ENCODE assay signal across 8 cellular contexts in the genomic region with DNA sequence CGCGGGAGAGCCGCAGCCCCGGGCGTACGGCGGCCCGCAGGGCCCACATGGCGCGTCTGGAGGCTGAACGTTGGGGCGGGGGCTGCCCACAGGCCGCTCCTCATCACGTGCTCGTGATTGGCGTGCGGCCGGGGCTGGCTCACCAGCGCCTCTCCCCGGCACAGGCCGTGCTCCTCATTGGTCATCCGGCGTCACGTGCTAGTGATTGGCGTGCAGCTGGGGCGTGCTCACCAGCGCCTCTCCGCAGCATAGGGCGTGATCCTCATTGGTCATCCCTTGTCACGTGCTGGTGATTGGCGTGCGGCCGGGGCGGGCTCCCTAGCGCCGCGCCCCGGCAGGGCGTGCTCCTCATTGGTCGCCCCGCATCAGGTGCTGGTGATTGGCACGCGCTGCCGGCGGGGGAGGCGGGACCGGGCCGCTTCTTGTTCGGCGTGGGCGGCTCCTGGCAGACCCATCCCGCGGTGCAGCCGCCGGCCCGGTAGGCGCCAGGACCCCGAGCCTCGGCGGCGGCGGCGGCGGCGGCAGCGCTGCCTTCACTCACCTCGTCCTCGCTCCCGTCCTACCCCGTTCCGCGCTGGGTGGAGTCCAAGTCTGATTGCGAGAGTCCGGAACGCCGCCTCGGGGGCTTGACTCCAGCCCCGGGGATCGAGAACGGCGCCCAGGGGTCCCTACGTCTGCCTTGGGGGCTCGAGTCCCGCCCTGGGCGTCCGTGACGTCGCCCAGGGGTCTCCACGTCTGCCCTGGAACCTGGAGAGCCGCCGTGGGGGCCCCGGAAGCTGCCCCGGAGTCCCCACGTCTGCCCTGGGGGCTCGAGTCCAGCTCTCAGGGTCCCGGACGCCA. TPM values are rescaled to one million over a fixed set of nuclear protein-coding genes. Genes with fewer than 3 reads are reported as not detected.
A peak's percentile ranks its signal among the peaks of the same experiment; 100 is the strongest.
DNase-seq lines count a peak whose midpoint lies in the region; TF ChIP-seq lines count a peak whose summit lies in the region.

A gene with protein sequence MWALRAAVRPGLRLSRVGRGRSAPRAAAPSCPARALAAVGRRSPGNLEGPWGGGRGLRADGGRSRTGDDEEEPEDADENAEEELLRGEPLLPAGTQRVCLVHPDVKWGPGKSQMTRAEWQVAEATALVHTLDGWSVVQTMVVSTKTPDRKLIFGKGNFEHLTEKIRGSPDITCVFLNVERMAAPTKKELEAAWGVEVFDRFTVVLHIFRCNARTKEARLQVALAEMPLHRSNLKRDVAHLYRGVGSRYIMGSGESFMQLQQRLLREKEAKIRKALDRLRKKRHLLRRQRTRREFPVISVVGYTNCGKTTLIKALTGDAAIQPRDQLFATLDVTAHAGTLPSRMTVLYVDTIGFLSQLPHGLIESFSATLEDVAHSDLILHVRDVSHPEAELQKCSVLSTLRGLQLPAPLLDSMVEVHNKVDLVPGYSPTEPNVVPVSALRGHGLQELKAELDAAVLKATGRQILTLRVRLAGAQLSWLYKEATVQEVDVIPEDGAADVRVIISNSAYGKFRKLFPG (minus strand): TSS at position 58 of the 840 bp plus-strand sequence. CDS start 9 bp downstream, at position 49.

- intact Hi-C loops in activated T-helper 2 cell treated with anti-CD3 and anti-CD28 coated beads, Interferon-gamma antibody, Interleukin-2, Interleukin-4, amounts not matched to agents 10 μg/mL and 5 μg/mL and 100 μg/mL, durations not matched to agents 14 hours and 24 hours and 36 hours (cut with micrococcal nuclease) = loop anchor here (1.0 to 5.0 kb wide), 4 partner anchors 36 to 1273 kb away; a partner anchor contains a TSS
- intact Hi-C loops in ovary (cut with DNase I) = loop anchor here in 1 of 4 donors (2.0 kb wide), 2 partner anchors 68 to 1074 kb away; a partner anchor contains a TSS

- no peaks in the 10 kb centered on the region for H3K9me2 ChIP-seq in MM.1S (replicated peaks; ENCODE audit: insufficient read depth, low read length)

- H3K9ac ChIP-seq in MM.1S (ENCODE audit: low read length) = peak within 1 kb of the TSS; percentile 94

- peaks cover 9% of the 10 kb centered on the region for H3K79me2 ChIP-seq in MM.1S (ENCODE audit: low read length)

- no peaks in the 10 kb centered on the region for H3K9me3 Mint-ChIP-seq in activated T-helper 2 cell treated with anti-CD3 and anti-CD28 coated beads, Interferon-gamma antibody, Interleukin-2, Interleukin-4, amounts not matched to agents 10 μg/mL and 5 μg/mL and 100 μg/mL, durations not matched to agents 14 hours and 24 hours and 36 hours

- H3F3A ChIP-seq in MM.1S (ENCODE audit: insufficient read depth, low read length) = no peaks in the 10 kb centered on the region

- H3K27ac Mint-ChIP-seq in activated T-helper 2 cell treated with anti-CD3 and anti-CD28 coated beads, Interferon-gamma antibody, Interleukin-2, Interleukin-4, amounts not matched to agents 10 μg/mL and 5 μg/mL and 100 μg/mL, durations not matched to agents 14 hours and 24 hours and 36 hours = peak within 1 kb of the TSS; percentile 95

- H3K4me1 ChIP-seq in MM.1S (ENCODE audit: low read length) (no peaks in the 10 kb centered on the region), ovary (ENCODE audit: insufficient read depth) (peaks cover 1% of the 10 kb centered on the region), tibial nerve (peaks cover 0 to 32% (median 13%) of the 10 kb centered on the region in 4 donors)

- no peaks in the 10 kb centered on the region for H3K27me3 Mint-ChIP-seq in activated T-helper 2 cell treated with anti-CD3 and anti-CD28 coated beads, Interferon-gamma antibody, Interleukin-2, Interleukin-4, amounts not matched to agents 10 μg/mL and 5 μg/mL and 100 μg/mL, durations not matched to agents 14 hours and 24 hours and 36 hours (ENCODE audit: low read depth)

- TF ChIP-seq EP300 in ovary (IDR thresholded peaks at IDR 0.05) (no peak), tibial nerve (IDR thresholded peaks at IDR 0.05) (peak; percentile 76 to 81)

- H3K9me3 ChIP-seq in MM.1S (replicated peaks; ENCODE audit: insufficient read depth, low read length) (no peaks in the 10 kb centered on the region), ovary (no peaks in the 10 kb centered on the region), tibial nerve (no peaks in the 10 kb centered on the region)

- peak within 1 kb of the TSS; percentile 87 for H3K4me3 Mint-ChIP-seq in activated T-helper 2 cell treated with anti-CD3 and anti-CD28 coated beads, Interferon-gamma antibody, Interleukin-2, Interleukin-4, amounts not matched to agents 10 μg/mL and 5 μg/mL and 100 μg/mL, durations not matched to agents 14 hours and 24 hours and 36 hours (ENCODE audit: low read depth)

- H3K27ac ChIP-seq in MM.1S (ENCODE audit: low read length) (peak within 1 kb of the TSS; percentile 81; the same call in 1 of the 2 replicates), ovary (peak within 1 kb of the TSS; percentile 87 to 99), tibial nerve (peak within 1 kb of the TSS; percentile 91 to 99 (median 96))

- no peaks in the 10 kb centered on the region for H4K20me1 ChIP-seq in MM.1S (ENCODE audit: insufficient read depth, low read length)

- peak within 1 kb of the TSS; percentile 70 for H3K4me2 ChIP-seq in MM.1S (ENCODE audit: low read depth, low read length)

- DNase-seq in ELR (ENCODE audit: low read depth) (peak; percentile 99), H7 (peak; percentile 98), MM.1S (peak; percentile 96), germinal center (ENCODE audit: low spot score) (peak; percentile 98), ovary (peak; percentile 99 to 100 (median 100)), tibial nerve (ENCODE audit: low spot score in 2 of 2) (peak; percentile 99), DMS153 (lab: John Stamatoyannopoulos, UW) (no peak)
- DNase-seq in activated T-helper 2 cell treated with anti-CD3 and anti-CD28 coated beads, Interferon-gamma antibody, Interleukin-2, Interleukin-4, amounts not matched to agents 10 μg/mL and 5 μg/mL and 100 μg/mL, durations not matched to agents 14 hours and 24 hours and 36 hours (ENCODE audit: low spot score) = peak; percentile 99

- H3K4me3 ChIP-seq in H7 (ENCODE audit: insufficient read depth, low read depth, low read length) (peak within 1 kb of the TSS; percentile 94), MM.1S (ENCODE audit: low read length) (peak within 1 kb of the TSS; percentile 70), ovary (peak within 1 kb of the TSS; percentile 96), tibial nerve (peak within 1 kb of the TSS; percentile 73 to 99 (median 94))

- peaks cover 17% of the 10 kb centered on the region for H3K36me3 Mint-ChIP-seq in activated T-helper 2 cell treated with anti-CD3 and anti-CD28 coated beads, Interferon-gamma antibody, Interleukin-2, Interleukin-4, amounts not matched to agents 10 μg/mL and 5 μg/mL and 100 μg/mL, durations not matched to agents 14 hours and 24 hours and 36 hours (ENCODE audit: low read depth)

- peak; percentile 54 for TF ChIP-seq POLR2A in ovary (IDR thresholded peaks at IDR 0.05)
- peak in 1 of 2 donors; percentile 54 for TF ChIP-seq POLR2A in tibial nerve (IDR thresholded peaks at IDR 0.05)

- no peaks in the 10 kb centered on the region; the same call in none of the 2 replicates for H3K36me3 ChIP-seq in H7 (replicated peaks; ENCODE audit: control insufficient read depth, insufficient read depth, low read length)
- H3K36me3 ChIP-seq in MM.1S (replicated peaks; ENCODE audit: insufficient read depth, low read length) = no peaks in the 10 kb centered on the region
- no peaks in the 10 kb centered on the region for H3K36me3 ChIP-seq in ovary
- H3K36me3 ChIP-seq in tibial nerve = peaks cover 0 to 25% (median under 1%) of the 10 kb centered on the region in 3 donors

- 0 to 2% (median 0%) methylated on average over 32 to 97 of the region's 97 CpGs for WGBS in ovary, 3 donors
- 0% methylated on average over 5 of the region's 97 CpGs; no CpG with 5 or more reads in 1 of the 2 donors for WGBS in tibial nerve, 2 donors

- H3K27me3 ChIP-seq in H7 (ENCODE audit: control insufficient read depth, insufficient read depth, low read length) (peaks cover 7% of the 10 kb centered on the region; the same call in 1 of the 2 replicates), MM.1S (replicated peaks; ENCODE audit: insufficient read depth, low read length) (no peaks in the 10 kb centered on the region), ovary (no peaks in the 10 kb centered on the region), tibial nerve (peaks cover 0 to under 1% of the 10 kb centered on the region in 2 donors)

- TF ChIP-seq CTCF in MM.1S (IDR thresholded peaks at IDR 0.05; ENCODE audit: low read length) (no peak), ovary (IDR thresholded peaks at IDR 0.05) (no peak), tibial nerve (IDR thresholded peaks at IDR 0.05) (peak in 4 of 5 experiments; percentile 14 to 60 (median 37))

- H2AFZ ChIP-seq in MM.1S (ENCODE audit: low read length) = 0 out of 2 replicates have a peak within 1 kb of the TSS, but pooled peaks have one; percentile 38

- H3K4me1 Mint-ChIP-seq in activated T-helper 2 cell treated with anti-CD3 and anti-CD28 coated beads, Interferon-gamma antibody, Interleukin-2, Interleukin-4, amounts not matched to agents 10 μg/mL and 5 μg/mL and 100 μg/mL, durations not matched to agents 14 hours and 24 hours and 36 hours (ENCODE audit: low read depth) = peaks cover 22% of the 10 kb centered on the region

RNA-seq across cellular contexts. Expression of the gene that starts here (rescaled TPM):
- 38.4 and 48.9 TPM in 2 replicates for total RNA-seq in H7 (2014; rRNA removed; shearing (Covaris generic))
- total RNA-seq in activated T-helper 2 cell treated with anti-CD3 and anti-CD28 coated beads, Interferon-gamma antibody, Interleukin-2, Interleukin-4, amounts not matched to agents 10 μg/mL and 5 μg/mL and 100 μg/mL, durations not matched to agents 14 hours and 24 hours and 36 hours = 65.5 and 67.0 TPM in 2 replicates
- total RNA-seq in ovary (10 to 100 TPM; 29.3 to 69.0 (median 47.8) TPM), tibial nerve (10 to 100 TPM; 39.3 to 84.1 (median 56.3) TPM)
- 10 to 100 TPM in 1 of 2 donors, 1 to 10 TPM in 1; 7.1 to 59.1 TPM for polyA plus RNA-seq in ovary

Comparison
In these comparisons a context has a peak if more than half of its experiments do, and no peak if none do; other contexts are left out.
1. CTCF ChIP-seq: peak in tibial nerve (4 of 5); none in MM.1S (single experiment) and ovary (0 of 3).
2. Peak in every context shown above with its lines, with median percentiles within 50 percentile points of each other: H3K4me3 ChIP-seq and H3K27ac ChIP-seq.